8 cellular contexts compared by ENCODE assay signal in genomic region chr19:33561261-33561660, GRCh38.
"Had no signal": no experiment of that assay in that cellular context is flagged by ENCODE, and none has a peak within 500 bp of the region (broad histone marks: within the 10 kb centered on the region; RNA-seq: fewer than 3 reads in every experiment).

No MANE protein-coding gene starts in this region.

- H3K9me3 ChIP-seq: HAP-1 had no signal

- DNase-seq: GM23248, GOT3, H7, HFFc6, IMR-90 had no signal

- H2AFZ ChIP-seq: GM23248 had no signal

- H3K36me3 ChIP-seq: HAP-1 had no signal

- H3K4me3 ChIP-seq: GM23248, HAP-1, K562 had no signal

- ATAC-seq: HCT116, K562 had no signal

- H3K9ac ChIP-seq: GM23248 had no signal

- H3K27ac ChIP-seq: GM23248 had no signal
